Comparison of ENCODE assay signal across 8 cellular contexts in the genomic region with DNA sequence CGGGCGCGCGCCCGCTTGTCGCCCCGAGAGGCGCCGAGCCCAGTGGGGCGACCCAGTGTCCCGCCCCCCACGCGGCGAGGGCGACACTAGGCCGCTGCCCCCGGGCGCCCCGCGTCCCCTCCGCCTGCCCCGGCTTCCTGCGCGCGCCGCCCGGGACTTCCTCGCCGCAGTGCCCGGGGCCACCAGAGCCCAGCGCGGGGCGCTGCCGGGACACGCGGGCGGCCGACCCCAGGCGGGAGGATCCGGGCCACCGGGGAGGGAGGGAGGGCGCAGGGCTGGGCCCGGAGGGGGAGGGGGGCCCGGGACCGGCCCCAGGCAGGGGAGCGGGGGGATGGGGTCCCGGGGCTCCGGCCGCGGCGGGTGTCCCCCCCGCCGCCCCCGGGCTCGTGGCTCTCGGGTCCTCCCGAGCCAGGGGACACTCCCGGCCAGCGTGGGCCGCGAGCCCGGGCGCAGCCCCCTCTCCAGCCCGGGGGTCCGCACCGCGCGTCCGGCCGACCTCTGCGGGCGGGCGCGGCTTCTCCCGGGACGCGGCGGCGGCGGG. TPM values are rescaled to one million over a fixed set of nuclear protein-coding genes. Genes with fewer than 3 reads are reported as not detected.
DNase-seq lines count a peak whose midpoint lies in the region; ATAC-seq and TF ChIP-seq lines count a peak whose summit lies in the region.

No MANE protein-coding gene starts in this region.

- no peaks in the 10 kb centered on the region for H3K27me3 Mint-ChIP-seq in chondrocyte (ENCODE audit: low read depth)
- H3K27me3 Mint-ChIP-seq in stimulated activated naive B cell treated with anti-CD40 and anti-IgM and Interleukin-4, amounts not matched to agents 10 μg/mL and 1 μg/mL and 100 μg/mL, for 72 hours, result no peaks in the 10 kb centered on the region

- H3K36me3 Mint-ChIP-seq in chondrocyte (ENCODE audit: low read depth), result no peaks in the 10 kb centered on the region
- H3K36me3 Mint-ChIP-seq in stimulated activated naive B cell treated with anti-CD40 and anti-IgM and Interleukin-4, amounts not matched to agents 10 μg/mL and 1 μg/mL and 100 μg/mL, for 72 hours, result peaks cover 0 to 5% of the 10 kb centered on the region in 2 donors

- H3K36me3 ChIP-seq in ACC112 (ENCODE audit: insufficient read depth, low read length) (no peaks in the 10 kb centered on the region), lower lobe of right lung (no peaks in the 10 kb centered on the region)

- no peak overlapping the region for H3K27ac Mint-ChIP-seq in chondrocyte (ENCODE audit: unreplicated experiment)
- H3K27ac Mint-ChIP-seq in stimulated activated naive B cell treated with anti-CD40 and anti-IgM and Interleukin-4, amounts not matched to agents 10 μg/mL and 1 μg/mL and 100 μg/mL, for 72 hours, result no peak overlapping the region

- H3K9me3 Mint-ChIP-seq in chondrocyte (ENCODE audit: low read depth), result peaks cover 7% of the 10 kb centered on the region
- H3K9me3 Mint-ChIP-seq in stimulated activated naive B cell treated with anti-CD40 and anti-IgM and Interleukin-4, amounts not matched to agents 10 μg/mL and 1 μg/mL and 100 μg/mL, for 72 hours, result peaks cover 7 to 9% of the 10 kb centered on the region in 2 donors

- intact Hi-C loops in lower lobe of right lung (cut with DNase I), result no loop called here

- peak overlapping the region; percentile 75 for H2AFZ ChIP-seq in ACC112 (ENCODE audit: low read length, unreplicated experiment)

- TF ChIP-seq CTCF in VCaP (conservative IDR thresholded peaks at IDR 0.05), result peak; percentile 54
- TF ChIP-seq CTCF in chondrocyte (IDR thresholded peaks at IDR 0.05), result peak; percentile 61
- TF ChIP-seq CTCF in lower lobe of right lung (IDR thresholded peaks at IDR 0.05), result peak; percentile 22

- H3K79me2 ChIP-seq in ACC112 (ENCODE audit: control insufficient read depth, insufficient read depth, low read length, unreplicated experiment), result peaks cover 5% of the 10 kb centered on the region

- peak; percentile 55 for ATAC-seq in GM18909 (IDR thresholded peaks at IDR 0.05; ENCODE audit: poor library complexity, unreplicated experiment)
- peak; percentile 28 for ATAC-seq in HG03565 (IDR thresholded peaks at IDR 0.05; ENCODE audit: unreplicated experiment)
- peak; percentile 58 to 73 for ATAC-seq in lower lobe of right lung
- peak; percentile 67 to 72 for ATAC-seq in stimulated activated naive B cell treated with anti-CD40 and anti-IgM and Interleukin-4, amounts not matched to agents 10 μg/mL and 1 μg/mL and 100 μg/mL, for 72 hours (replicated peaks)

- H3K4me3 ChIP-seq in ACC112 (ENCODE audit: low read depth, low read length) (peak overlapping the region; percentile 71), lower lobe of right lung (peak overlapping the region; percentile 55)

- DNase-seq in chondrocyte (ENCODE audit: low spot score) (no peak), lower lobe of right lung (peak; percentile 86), mesenteric fat pad (ENCODE audit: low spot score) (no peak)
- DNase-seq in stimulated activated naive B cell treated with anti-CD40 and anti-IgM and Interleukin-4, amounts not matched to agents 10 μg/mL and 1 μg/mL and 100 μg/mL, for 72 hours, result peak; percentile 54

- no peak overlapping the region for H3K4me3 Mint-ChIP-seq in chondrocyte (ENCODE audit: unreplicated experiment)
- peak overlapping the region; percentile 36 to 62 for H3K4me3 Mint-ChIP-seq in stimulated activated naive B cell treated with anti-CD40 and anti-IgM and Interleukin-4, amounts not matched to agents 10 μg/mL and 1 μg/mL and 100 μg/mL, for 72 hours

- H3K27me3 ChIP-seq in ACC112 (ENCODE audit: insufficient read depth, low read length), result no peaks in the 10 kb centered on the region
- H3K27me3 ChIP-seq in lower lobe of right lung (ENCODE audit: low read depth), result no peaks in the 10 kb centered on the region

- H3K4me1 ChIP-seq in ACC112 (ENCODE audit: control insufficient read depth, insufficient read depth, low read length, unreplicated experiment), result peaks cover 12% of the 10 kb centered on the region
- peaks cover 55% of the 10 kb centered on the region for H3K4me1 ChIP-seq in lower lobe of right lung

- H3K27ac ChIP-seq in ACC112 (ENCODE audit: low read depth, low read length), result no peak overlapping the region
- peak overlapping the region; percentile 91 for H3K27ac ChIP-seq in VCaP
- peak overlapping the region; percentile 89 for H3K27ac ChIP-seq in lower lobe of right lung

- H3K9me3 ChIP-seq in lower lobe of right lung, result no peaks in the 10 kb centered on the region

- H3K4me1 Mint-ChIP-seq in chondrocyte (ENCODE audit: low read depth), result peaks cover 17% of the 10 kb centered on the region
- H3K4me1 Mint-ChIP-seq in stimulated activated naive B cell treated with anti-CD40 and anti-IgM and Interleukin-4, amounts not matched to agents 10 μg/mL and 1 μg/mL and 100 μg/mL, for 72 hours, result peaks cover 50 to 64% of the 10 kb centered on the region in 2 donors

RNA-seq across cellular contexts. Expression of a gene that starts 0.4 kb away (rescaled TPM):
- total RNA-seq in chondrocyte (9.9 to 13.9 TPM (median 13.2 TPM) in 3 replicates), lower lobe of right lung (25.2 TPM), mesenteric fat pad (30.4 TPM)

Comparison
In these comparisons a context has a peak if more than half of its experiments do, and no peak if none do; other contexts are left out.
1. DNase-seq: peak in lower lobe of right lung (single experiment) and stimulated activated naive B cell treated with anti-CD40 and anti-IgM and Interleukin-4, amounts not matched to agents 10 μg/mL and 1 μg/mL and 100 μg/mL, for 72 hours (single experiment); none in chondrocyte (single experiment) and mesenteric fat pad (single experiment).
2. Peak in every context shown above with its lines, with median percentiles within 50 percentile points of each other: ATAC-seq and CTCF ChIP-seq.